33 cellular contexts compared by ENCODE assay signal in genomic region chr9:76013797-76014196, GRCh38.
"Had no signal": no experiment of that assay in that cellular context is flagged by ENCODE, and none has a peak within 500 bp of the region (broad histone marks: within the 10 kb centered on the region; RNA-seq: fewer than 3 reads in every experiment).

No MANE protein-coding gene starts in this region.

- FAIRE-seq: TTC549 had no signal

- H3K4me1 ChIP-seq: colonic mucosa had no signal

- ATAC-seq: activated CD8-positive, alpha-beta T cell treated with anti-CD3 and anti-CD28 coated beads for 36 hours; PC-3; T-cell had no signal

- DNase-seq: activated CD4-positive, alpha-beta T cell treated with anti-CD3 and anti-CD28 coated beads for 1 hour; activated CD4-positive, alpha-beta T cell treated with anti-CD3 and anti-CD28 coated beads for 48 hours; activated CD4-positive, alpha-beta T cell treated with anti-CD3 and anti-CD28 coated beads, Interleukin-2, amount 50 U/mL, for 4 hours; activated CD4-positive, CD25-positive, alpha-beta regulatory T cell; activated CD8-positive, alpha-beta T cell treated with anti-CD3 and anti-CD28 coated beads for 36 hours; activated gamma-delta T cell; activated naive CD4-positive, alpha-beta T cell treated with Interleukin-2 at 50 U/mL for 16 hours; activated naive CD8-positive, alpha-beta T cell treated with anti-CD3 and anti-CD28 coated beads, Interleukin-2, amount 10 ng/mL, durations not matched to agents 7 days and 5 days; activated T-cell treated with anti-CD3 and anti-CD28 coated beads, Interleukin-2, amount 50 U/mL, for 24 hours; amygdala; colonic mucosa; Karpas-422; MG63; NCI-H1048; NCI-H1105 treated with DMSO at 0.1 percent for 48 hours; NCI-H1436; NCI-H1694; NCI-H2029; NCI-H345; NCI-H524 treated with DMSO at 0.1 percent for 48 hours; PC-3; Peyer's patch; RPMI8226; SHP77 treated with DMSO at 0.1 percent for 48 hours; SK-N-SH; T-cell; T-helper 2 cell; T1000 had no signal

- H3K27me3 ChIP-seq: ascending aorta, cardiac muscle cell, colonic mucosa, MG63, Peyer's patch, SJSA1 had no signal

- H3K4me2 ChIP-seq: SK-N-SH had no signal

- H3K9me3 ChIP-seq: ascending aorta, colonic mucosa, MG63, Peyer's patch, SJSA1, SK-N-SH had no signal

- H3K36me3 ChIP-seq: ascending aorta, cardiac muscle cell, colonic mucosa, MG63, Peyer's patch, SJSA1 had no signal

- H3K27ac ChIP-seq: ascending aorta, cardiac muscle cell, colonic mucosa, Peyer's patch, SJSA1, VCaP had no signal

- H3K4me3 ChIP-seq: ascending aorta, cardiac muscle cell, colonic mucosa, MG63, Peyer's patch, SJSA1 had no signal

- H3K9ac ChIP-seq: SK-N-SH had no signal
